ENCODE assay signal across 16 cellular contexts in the genomic region with DNA sequence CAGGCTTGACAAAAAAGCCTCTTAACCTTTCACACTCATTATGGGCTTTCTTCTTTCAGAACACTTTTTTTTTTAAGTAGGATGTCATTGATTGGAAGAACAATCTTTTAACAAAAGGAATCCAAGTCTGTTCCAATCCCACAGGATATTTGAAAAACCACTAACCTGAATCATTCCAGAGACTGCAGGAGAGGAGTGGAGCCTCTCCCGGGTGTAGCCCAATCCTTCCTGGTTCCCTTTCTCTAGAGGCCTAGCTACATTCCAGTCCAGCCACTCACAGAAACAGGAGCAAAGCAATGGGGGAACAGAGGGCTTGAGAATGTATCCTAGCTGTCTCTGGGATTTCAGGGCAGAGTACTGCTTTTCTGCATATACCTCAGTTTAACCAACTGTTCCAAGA. TPM values are rescaled to one million over a fixed set of nuclear protein-coding genes. Genes with fewer than 3 reads are reported as not detected.
A peak's percentile ranks its signal among the peaks of the same experiment; 100 is the strongest.
DNase-seq lines count a peak whose midpoint lies in the region; ATAC-seq, FAIRE-seq and TF ChIP-seq lines count a peak whose summit lies in the region.
"Had no signal": no experiment of that assay in that cellular context is flagged by ENCODE, and none has a peak within 500 bp of the region (broad histone marks: within the 10 kb centered on the region; RNA-seq: fewer than 3 reads in every experiment).

No MANE protein-coding gene starts in this region.

- peak; percentile 36 for DNase-seq in AG04449 (ENCODE audit: low read depth, low spot score)
- peak; percentile 65 for DNase-seq in HT1080 (ENCODE audit: low read depth)
- DNase-seq in astrocyte of the spinal cord (ENCODE audit: low read depth, low spot score), result peak; percentile 80
- DNase-seq in kidney tubule cell (ENCODE audit: low spot score), result peak; percentile 91
- no peak for DNase-seq in mucosa of descending colon
- no peak for DNase-seq in uterus
- DNase-seq in frontal cortex (ENCODE audit: low spot score in 2 of 2), result no peak
- DNase-seq: DMS79 treated with DMSO at 0.1 percent for 48 hours, naive B cell, NCI-H2227 treated with DMSO at 0.1 percent for 48 hours, Right ventricle myocardium superior, sigmoid colon, upper lobe of left lung had no signal

- FAIRE-seq in frontal cortex (lab: Jason Lieb, UNC), result no peak

- TF ChIP-seq CTCF in AG04449 (IDR thresholded peaks at IDR 0.05; ENCODE audit: insufficient read depth, low read length, missing control alignments), result no peak
- no peak for TF ChIP-seq CTCF in astrocyte of the spinal cord (IDR thresholded peaks at IDR 0.05; ENCODE audit: low read depth, low read length)
- TF ChIP-seq CTCF in mucosa of descending colon (IDR thresholded peaks at IDR 0.05), result no peak
- no peak for TF ChIP-seq CTCF in uterus (IDR thresholded peaks at IDR 0.05)

- no peaks in the 10 kb centered on the region for H3K9me3 ChIP-seq in mucosa of descending colon
- H3K9me3 ChIP-seq in uterus, result no peaks in the 10 kb centered on the region
- H3K9me3 ChIP-seq: sigmoid colon, upper lobe of left lung had no signal

- H3K27me3 ChIP-seq in uterus, result no peaks in the 10 kb centered on the region
- H3K27me3 ChIP-seq: sigmoid colon, upper lobe of left lung had no signal

- peak overlapping the region in 1 of 2 donors; percentile 89 for H3K27ac ChIP-seq in uterus
- H3K27ac ChIP-seq: upper lobe of left lung, VCaP had no signal

- ATAC-seq in HG03175 (IDR thresholded peaks at IDR 0.05; ENCODE audit: unreplicated experiment) (no peak), mucosa of descending colon (no peak)

- in situ Hi-C loops in astrocyte of the spinal cord (cut with HindIII; ENCODE audit: low sequenced_read_pairs), result no loop called here

- H3K4me1 ChIP-seq in mucosa of descending colon (ENCODE audit: low read depth), result no peaks in the 10 kb centered on the region
- no peaks in the 10 kb centered on the region for H3K4me1 ChIP-seq in uterus

- POLR2A ChIA-PET in AG04449 (lab: Yijun Ruan, JAX), result interaction anchor here (0.6 to 1.7 kb wide), 5 partner anchors 10 to 292 kb away, joined by 3 to 8 read pairs (median 4); partner anchors contain the start of gene M6PR

- CTCF ChIA-PET in AG04449 (lab: Yijun Ruan, JAX), result interaction anchor here (0.8 to 10.1 kb wide), 13 partner anchors 10 to 391 kb away, joined by 3 to 97 read pairs (median 11); no protein-coding TSS in a partner anchor

- no peak for TF ChIP-seq POLR2A in uterus (IDR thresholded peaks at IDR 0.05)

- intact Hi-C loops in mucosa of descending colon (cut with DNase I, micrococcal nuclease) (no loop called here), uterus (cut with DNase I; ENCODE audit: low total_unique reads) (no loop called here)

- H3K4me3 ChIP-seq in AG04449 (ENCODE audit: low read depth, low read length) (no peak overlapping the region), astrocyte of the spinal cord (ENCODE audit: low read depth, low read length) (no peak overlapping the region), mucosa of descending colon (no peak overlapping the region), uterus (no peak overlapping the region)
- H3K4me3 ChIP-seq: sigmoid colon, upper lobe of left lung had no signal

- H3K36me3 ChIP-seq in mucosa of descending colon (ENCODE audit: low read depth) (no peaks in the 10 kb centered on the region), uterus (no peaks in the 10 kb centered on the region)
- H3K36me3 ChIP-seq: sigmoid colon, upper lobe of left lung had no signal

RNA-seq across cellular contexts. Expression of gene MFAP5, which starts 4.3 kb away (rescaled TPM):
- not detected in 2 replicates for total RNA-seq in HT1080 (2014; rRNA removed; shearing (Covaris generic))
- 0.24 and 0.31 TPM in 2 replicates for polyA plus RNA-seq in HT1080 (2015; cell fraction: cytosol; rRNA removed)
- 0.72 and 1.3 TPM in 2 replicates for polyA plus RNA-seq in HT1080 (2015; cell fraction: nucleus; rRNA removed)
- total RNA-seq in mucosa of descending colon, result 10 to 100 TPM; 10.7 to 43.1 (median 25.0) TPM
- 100 to 1,000 TPM in 3 of 4 donors, 10 to 100 TPM in 1; 36.8 to 259 (median 151) TPM for total RNA-seq in uterus
- 0.41 TPM for total RNA-seq in frontal cortex

RNA-seq across cellular contexts. Expression of gene RIMKLB, which starts 39.4 kb away (rescaled TPM):
- total RNA-seq in HT1080 (2014; rRNA removed; shearing (Covaris generic)), result 18.0 and 20.3 TPM in 2 replicates
- 12.2 and 12.3 TPM in 2 replicates for polyA plus RNA-seq in HT1080 (2015; cell fraction: cytosol; rRNA removed)
- polyA plus RNA-seq in HT1080 (2015; cell fraction: nucleus; rRNA removed), result 84.3 and 86.9 TPM in 2 replicates
- 10 to 100 TPM in 1 of 3 donors, 1 to 10 TPM in 2; 3.7 to 30.9 (median 7.6) TPM for total RNA-seq in mucosa of descending colon
- 100 to 1,000 TPM in 2 of 4 donors, 10 to 100 TPM in 2; 25.6 to 155 (median 93.4) TPM for total RNA-seq in uterus
- total RNA-seq in frontal cortex, result 164 TPM

RNA-seq across cellular contexts. Expression of gene AICDA, which starts 45.7 kb away (rescaled TPM):
- not detected in 2 replicates for total RNA-seq in HT1080 (2014; rRNA removed; shearing (Covaris generic))
- polyA plus RNA-seq in HT1080 (2015; cell fraction: cytosol; rRNA removed), result not detected in 2 replicates
- not detected in 2 replicates for polyA plus RNA-seq in HT1080 (2015; cell fraction: nucleus; rRNA removed)
- total RNA-seq in mucosa of descending colon (not detected), uterus (under 1 TPM in 1 of 4 donors, not detected in 3; 0.41 TPM), frontal cortex (not detected)
- total RNA-seq: Right ventricle myocardium superior had no signal
- polyA plus RNA-seq: AG04450 had no signal

Comparison
In these comparisons a context has a peak if more than half of its experiments do, and no peak if none do; other contexts are left out.
1. DNase-seq: peak in AG04449 (single experiment), HT1080 (single experiment), astrocyte of the spinal cord (single experiment) and kidney tubule cell (single experiment); none in mucosa of descending colon (0 of 3), uterus (0 of 2) and frontal cortex (0 of 2).